Comparison of ENCODE assay signal across 1 cellular context in the genomic region with DNA sequence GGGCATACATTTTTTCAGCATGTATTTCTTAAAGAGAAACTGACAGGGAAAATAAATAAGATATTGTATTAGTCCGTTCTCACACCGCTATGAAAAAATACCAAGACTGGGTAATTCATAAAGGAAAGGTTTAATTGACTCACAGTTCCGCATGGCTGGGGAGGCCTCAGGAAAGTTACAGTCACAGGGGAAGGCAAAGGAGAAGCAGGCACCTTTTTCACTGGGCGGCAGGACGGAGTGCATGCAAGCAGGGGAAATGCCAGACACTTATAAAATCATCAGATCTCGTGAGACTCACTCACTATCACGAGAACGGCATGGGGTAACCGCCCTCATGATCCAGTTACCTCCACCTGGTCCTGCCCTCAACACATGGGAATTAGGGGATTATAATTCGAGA.
TF ChIP-seq lines count a peak whose summit lies in the region.

No MANE protein-coding gene starts in this region.

TF ChIP-seq in WTC11, 78 proteins besides CTCF, POLR2A, EP300 and RAD21 (continued from another document):
- TF ChIP-seq ZNF512 (CRISPR knock-in tag; IDR thresholded peaks at IDR 0.05; ENCODE audit: borderline replicate concordance) (no peak), ZNF423 (CRISPR knock-in tag; IDR thresholded peaks at IDR 0.05) (no peak), NFE2L1 (CRISPR knock-in tag; IDR thresholded peaks at IDR 0.05) (no peak), ARID4B (CRISPR knock-in tag; IDR thresholded peaks at IDR 0.05; ENCODE audit: borderline replicate concordance) (no peak), FOXP4 (CRISPR knock-in tag; IDR thresholded peaks at IDR 0.05) (no peak), NFYB (CRISPR knock-in tag; conservative IDR thresholded peaks at IDR 0.05; ENCODE audit: low read depth) (no peak), TEAD4 (CRISPR knock-in tag; IDR thresholded peaks at IDR 0.05) (no peak), RELA (CRISPR knock-in tag; IDR thresholded peaks at IDR 0.05; ENCODE audit: borderline replicate concordance) (no peak)
- TF ChIP-seq, protein P1, sequence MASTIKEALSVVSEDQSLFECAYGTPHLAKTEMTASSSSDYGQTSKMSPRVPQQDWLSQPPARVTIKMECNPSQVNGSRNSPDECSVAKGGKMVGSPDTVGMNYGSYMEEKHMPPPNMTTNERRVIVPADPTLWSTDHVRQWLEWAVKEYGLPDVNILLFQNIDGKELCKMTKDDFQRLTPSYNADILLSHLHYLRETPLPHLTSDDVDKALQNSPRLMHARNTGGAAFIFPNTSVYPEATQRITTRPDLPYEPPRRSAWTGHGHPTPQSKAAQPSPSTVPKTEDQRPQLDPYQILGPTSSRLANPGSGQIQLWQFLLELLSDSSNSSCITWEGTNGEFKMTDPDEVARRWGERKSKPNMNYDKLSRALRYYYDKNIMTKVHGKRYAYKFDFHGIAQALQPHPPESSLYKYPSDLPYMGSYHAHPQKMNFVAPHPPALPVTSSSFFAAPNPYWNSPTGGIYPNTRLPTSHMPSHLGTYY (CRISPR knock-in tag; IDR thresholded peaks at IDR 0.05) = no peak
- TF ChIP-seq, protein P2, sequence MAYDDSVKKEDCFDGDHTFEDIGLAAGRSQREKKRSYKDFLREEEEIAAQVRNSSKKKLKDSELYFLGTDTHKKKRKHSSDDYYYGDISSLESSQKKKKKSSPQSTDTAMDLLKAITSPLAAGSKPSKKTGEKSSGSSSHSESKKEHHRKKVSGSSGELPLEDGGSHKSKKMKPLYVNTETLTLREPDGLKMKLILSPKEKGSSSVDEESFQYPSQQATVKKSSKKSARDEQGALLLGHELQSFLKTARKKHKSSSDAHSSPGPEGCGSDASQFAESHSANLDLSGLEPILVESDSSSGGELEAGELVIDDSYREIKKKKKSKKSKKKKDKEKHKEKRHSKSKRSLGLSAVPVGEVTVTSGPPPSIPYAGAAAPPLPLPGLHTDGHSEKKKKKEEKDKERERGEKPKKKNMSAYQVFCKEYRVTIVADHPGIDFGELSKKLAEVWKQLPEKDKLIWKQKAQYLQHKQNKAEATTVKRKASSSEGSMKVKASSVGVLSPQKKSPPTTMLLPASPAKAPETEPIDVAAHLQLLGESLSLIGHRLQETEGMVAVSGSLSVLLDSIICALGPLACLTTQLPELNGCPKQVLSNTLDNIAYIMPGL (CRISPR knock-in tag; IDR thresholded peaks at IDR 0.05) = no peak
TF ChIP-seq in WTC11: peak in this region for 0.
